Comparison of ENCODE assay signal across 1 cellular context in genomic region chr5:157210652-157211051, GRCh38.
TF ChIP-seq lines count a peak whose summit lies in the region.

No MANE protein-coding gene starts in this region.

TF ChIP-seq in GM12878, 131 proteins besides CTCF, POLR2A, EP300 and RAD21:
- TF ChIP-seq IKZF2 (IDR thresholded peaks at IDR 0.05) (peak in 1 of 2 experiments; percentile 11; a peak in 1 of 4 replicates), CREB1 (IDR thresholded peaks at IDR 0.05; ENCODE audit: low read depth) (peak; percentile 39; the same call in 1 of the 2 replicates)
